Comparison of ENCODE assay signal across 8 cellular contexts in the genomic region with DNA sequence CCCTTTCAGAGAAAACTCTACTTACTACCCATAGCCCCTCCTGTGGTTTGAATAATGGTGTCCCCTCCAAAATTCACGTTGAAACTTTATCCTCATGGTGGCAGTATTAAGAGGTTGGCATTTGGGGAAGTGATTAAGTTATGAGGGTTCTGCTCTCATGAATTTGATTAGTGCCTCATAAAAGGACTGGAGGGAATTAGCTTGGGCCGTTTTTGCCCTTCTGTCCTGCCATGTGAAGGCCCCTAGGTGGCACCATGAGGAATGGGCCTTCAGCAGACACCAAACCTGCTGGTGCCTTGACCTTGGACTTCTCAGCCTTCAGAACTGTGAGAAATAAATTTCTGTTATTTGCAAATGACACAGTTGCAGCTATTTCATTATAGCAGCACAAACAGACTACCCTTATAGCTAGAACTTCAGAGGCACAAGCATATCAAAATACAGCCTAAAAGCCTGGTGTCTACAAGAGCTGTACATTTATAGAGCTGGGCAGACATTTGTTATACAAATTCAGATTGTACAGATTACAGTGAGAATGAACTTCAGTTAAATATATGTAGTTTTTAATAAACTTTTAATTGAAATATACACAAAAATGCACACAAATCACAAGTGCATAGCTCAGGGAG. TPM values are rescaled to one million over a fixed set of nuclear protein-coding genes. Genes with fewer than 3 reads are reported as not detected.
DNase-seq lines count a peak whose midpoint lies in the region; ATAC-seq and TF ChIP-seq lines count a peak whose summit lies in the region.

No MANE protein-coding gene starts in this region.

- H3K4me3 ChIP-seq in cardiac muscle cell (no peak overlapping the region), gastroesophageal sphincter (no peak overlapping the region)

- H3K27me3 Mint-ChIP-seq in effector memory CD8-positive, alpha-beta T cell = no peaks in the 10 kb centered on the region

- H3K9me3 ChIP-seq in cardiac muscle cell (ENCODE audit: low read depth) = no peaks in the 10 kb centered on the region
- no peaks in the 10 kb centered on the region for H3K9me3 ChIP-seq in gastroesophageal sphincter

- H3K27ac ChIP-seq in cardiac muscle cell = no peak overlapping the region
- no peak overlapping the region for H3K27ac ChIP-seq in gastroesophageal sphincter

- H3K27me3 ChIP-seq in cardiac muscle cell (no peaks in the 10 kb centered on the region), gastroesophageal sphincter (no peaks in the 10 kb centered on the region)

- H3K9me3 Mint-ChIP-seq in effector memory CD8-positive, alpha-beta T cell = no peaks in the 10 kb centered on the region
- no peaks in the 10 kb centered on the region for H3K9me3 Mint-ChIP-seq in stimulated activated effector memory CD8-positive, alpha-beta T cell treated with anti-CD3 and anti-CD28 coated beads, Interleukin-12 subunit alpha, Interleukin-12 subunit beta, amount 100 ng/mL, for 72 hours

- DNase-seq in cardiac muscle cell (ENCODE audit: low read depth in 1 of 2, low spot score in 1 of 2) (no peak), cardiac septum (ENCODE audit: low spot score) (no peak), MV-4-11 (lab: John Stamatoyannopoulos, UW) (peak; percentile 38), globus pallidus (ENCODE audit: low spot score) (no peak)
- no peak for DNase-seq in effector memory CD8-positive, alpha-beta T cell
- DNase-seq in stimulated activated effector memory CD8-positive, alpha-beta T cell treated with anti-CD3 and anti-CD28 coated beads, Interleukin-12 subunit alpha, Interleukin-12 subunit beta, amount 100 ng/mL, for 72 hours (ENCODE audit: low spot score in 2 of 2) = no peak

- H3K27ac Mint-ChIP-seq in effector memory CD8-positive, alpha-beta T cell = peak overlapping the region; percentile 44 to 60
- peak overlapping the region; percentile 35 for H3K27ac Mint-ChIP-seq in stimulated activated effector memory CD8-positive, alpha-beta T cell treated with anti-CD3 and anti-CD28 coated beads, Interleukin-12 subunit alpha, Interleukin-12 subunit beta, amount 100 ng/mL, for 72 hours

- TF ChIP-seq EP300 in gastroesophageal sphincter (IDR thresholded peaks at IDR 0.05) = no peak

- no peaks in the 10 kb centered on the region for H3K36me3 ChIP-seq in cardiac muscle cell
- no peaks in the 10 kb centered on the region for H3K36me3 ChIP-seq in gastroesophageal sphincter

- intact Hi-C loops in cardiac septum (cut with DNase I) = no loop called here

- H3K4me1 ChIP-seq in cardiac muscle cell (ENCODE audit: low read depth) = peaks cover 5% of the 10 kb centered on the region
- peaks cover 0 to 20% (median 0%) of the 10 kb centered on the region in 3 donors for H3K4me1 ChIP-seq in gastroesophageal sphincter

- ATAC-seq in effector memory CD8-positive, alpha-beta T cell (replicated peaks) = no peak
- ATAC-seq in stimulated activated effector memory CD8-positive, alpha-beta T cell treated with anti-CD3 and anti-CD28 coated beads, Interleukin-12 subunit alpha, Interleukin-12 subunit beta, amount 100 ng/mL, for 72 hours = no peak
- no peak for ATAC-seq in HG02970 (IDR thresholded peaks at IDR 0.05; ENCODE audit: low FRiP score, unreplicated experiment)
- ATAC-seq in gastroesophageal sphincter = no peak

- H3K36me3 Mint-ChIP-seq in effector memory CD8-positive, alpha-beta T cell (ENCODE audit: insufficient read depth) = peaks cover 25% of the 10 kb centered on the region
- H3K36me3 Mint-ChIP-seq in stimulated activated effector memory CD8-positive, alpha-beta T cell treated with anti-CD3 and anti-CD28 coated beads, Interleukin-12 subunit alpha, Interleukin-12 subunit beta, amount 100 ng/mL, for 72 hours = peaks cover 31% of the 10 kb centered on the region

- peaks cover 12 to 17% of the 10 kb centered on the region in 2 donors for H3K4me1 Mint-ChIP-seq in effector memory CD8-positive, alpha-beta T cell (ENCODE audit: low read depth in 2 of 2)
- H3K4me1 Mint-ChIP-seq in stimulated activated effector memory CD8-positive, alpha-beta T cell treated with anti-CD3 and anti-CD28 coated beads, Interleukin-12 subunit alpha, Interleukin-12 subunit beta, amount 100 ng/mL, for 72 hours = peaks cover 21% of the 10 kb centered on the region

- TF ChIP-seq CTCF in cardiac muscle cell (IDR thresholded peaks at IDR 0.05; ENCODE audit: low read depth, low read length) (peak; percentile 40), gastroesophageal sphincter (IDR thresholded peaks at IDR 0.05) (peak in 1 of 4 experiments; percentile 12)

- TF ChIP-seq POLR2A in gastroesophageal sphincter (IDR thresholded peaks at IDR 0.05) = no peak

- 28 to 31% methylated on average over 2 of the region's 2 CpGs for WGBS in gastroesophageal sphincter (ENCODE audit: low coverage in 1 of 2), 2 donors

- H3K4me3 Mint-ChIP-seq in effector memory CD8-positive, alpha-beta T cell = no peak overlapping the region
- no peak overlapping the region for H3K4me3 Mint-ChIP-seq in stimulated activated effector memory CD8-positive, alpha-beta T cell treated with anti-CD3 and anti-CD28 coated beads, Interleukin-12 subunit alpha, Interleukin-12 subunit beta, amount 100 ng/mL, for 72 hours

RNA-seq across cellular contexts. Expression of a gene that starts 2.6 kb away (rescaled TPM):
- 20.4 and 24.7 TPM in 2 replicates for total RNA-seq in cardiac muscle cell
- polyA plus RNA-seq in cardiac muscle cell = 25.4 and 29.8 TPM in 2 replicates
- 14.5 TPM for total RNA-seq in cardiac septum
- 10 to 100 TPM; 13.0 to 30.6 (median 19.6) TPM for total RNA-seq in gastroesophageal sphincter
